9 cellular contexts compared by ENCODE assay signal in genomic region chr6:87277123-87277522, GRCh38. TPM values are rescaled to one million over a fixed set of nuclear protein-coding genes. Genes with fewer than 3 reads are reported as not detected.
DNase-seq lines count a peak whose midpoint lies in the region; TF ChIP-seq lines count a peak whose summit lies in the region.
"Had no signal": no experiment of that assay in that cellular context is flagged by ENCODE, and none has a peak within 500 bp of the region (broad histone marks: within the 10 kb centered on the region; RNA-seq: fewer than 3 reads in every experiment).

No MANE protein-coding gene starts in this region.

- no peaks in the 10 kb centered on the region for H3K4me1 Mint-ChIP-seq in Calu3 (ENCODE audit: low read depth, unreplicated experiment)

- no peak overlapping the region for H3K4me3 Mint-ChIP-seq in Calu3 (ENCODE audit: low read depth, unreplicated experiment)

- H3K9me2 ChIP-seq in Karpas-422 (replicated peaks; ENCODE audit: insufficient read depth, low read length) (no peaks in the 10 kb centered on the region), SK-N-SH (no peaks in the 10 kb centered on the region)

- no peak for TF ChIP-seq EP300 in SK-N-SH (IDR thresholded peaks at IDR 0.05; ENCODE audit: borderline replicate concordance in 1 of 2, low read depth in 1 of 2, low read length in 1 of 2)

- POLR2A ChIA-PET in SK-N-SH (lab: Yijun Ruan, JAX) = interaction anchor here (1.2 kb wide), 1 partner anchor 15 kb away, joined by 3 read pairs; no protein-coding TSS in a partner anchor

- intact Hi-C loops in Calu3 (cut with micrococcal nuclease; ENCODE audit: unreplicated experiment) = loop anchor here (1.0 kb wide), 1 partner anchor 114 kb away; no protein-coding TSS in a partner anchor

- H3K9ac ChIP-seq in Karpas-422 (ENCODE audit: low read length) (no peak overlapping the region), SK-N-SH (no peak overlapping the region)

- DNase-seq in GDM1 (lab: John Stamatoyannopoulos, UW) (peak; percentile 1), Karpas-422 (peak; percentile 73), SK-N-SH (peak; percentile 18), kidney tubule cell (ENCODE audit: low spot score) (peak; percentile 17), NCI-H1092 treated with DMSO at 0.1 percent for 48 hours (lab: John Stamatoyannopoulos, UW) (no peak), activated gamma-delta T cell treated with Interleukin-2 at 50 U/mL for 16 hours (no peak), Calu3 (no peak)
- DNase-seq in stimulated activated CD4-positive, alpha-beta T cell treated with anti-CD3 and anti-CD28 coated beads, Interleukin-12 subunit alpha, Interleukin-12 subunit beta, amount 100 ng/mL, for 4 hours = no peak

- TF ChIP-seq CTCF in SK-N-SH (IDR thresholded peaks at IDR 0.05) = peak; percentile 49
- TF ChIP-seq CTCF in Calu3 (IDR thresholded peaks at IDR 0.05; ENCODE audit: unreplicated experiment) = no peak

- H3K79me2 ChIP-seq in Karpas-422 (ENCODE audit: low read length) (no peaks in the 10 kb centered on the region), SK-N-SH (ENCODE audit: insufficient read depth) (no peaks in the 10 kb centered on the region)

- H3K4me2 ChIP-seq in Karpas-422 (ENCODE audit: low read depth, low read length, poor library complexity, severe bottlenecking) = no peak overlapping the region
- no peak overlapping the region for H3K4me2 ChIP-seq in SK-N-SH

- no peak overlapping the region for H3K27ac Mint-ChIP-seq in Calu3 (ENCODE audit: unreplicated experiment)

- no peaks in the 10 kb centered on the region for H3K4me1 ChIP-seq in Karpas-422 (ENCODE audit: low read length)
- peaks cover 6 to 7% of the 10 kb centered on the region in 2 experiments; a peak in 2 of 4 replicates for H3K4me1 ChIP-seq in SK-N-SH (ENCODE audit: control insufficient read depth in 1 of 2, insufficient read depth in 2 of 2, low read depth in 1 of 2, low read length in 1 of 2)

- H3K27ac ChIP-seq in Karpas-422 (ENCODE audit: low read length) = no peak overlapping the region
- H3K27ac ChIP-seq in SK-N-SH (ENCODE audit: low read depth in 2 of 2, low read length in 1 of 2) = no peak overlapping the region

- no peaks in the 10 kb centered on the region for H3K27me3 Mint-ChIP-seq in Calu3 (ENCODE audit: unreplicated experiment)

- H2AFZ ChIP-seq in Karpas-422 (ENCODE audit: low read length) (no peak overlapping the region), SK-N-SH (ENCODE audit: low read depth) (no peak overlapping the region)

- CTCF ChIA-PET in SK-N-SH (lab: Yijun Ruan, JAX) = interaction anchor here (0.6 to 2.6 kb wide), 13 partner anchors 9 to 1357 kb away, joined by 3 to 9 read pairs (median 4); partner anchors contain the start of gene SMIM8
- CTCF ChIA-PET in Calu3 (lab: Charles Lee) = interaction anchor here (0.8 to 1.0 kb wide), 2 partner anchors 10 to 38 kb away, joined by 3 to 4 read pairs; no protein-coding TSS in a partner anchor

- no peaks in the 10 kb centered on the region for H3K36me3 Mint-ChIP-seq in Calu3 (ENCODE audit: insufficient read depth, unreplicated experiment)

- no peaks in the 10 kb centered on the region for H3K36me3 ChIP-seq in Karpas-422 (ENCODE audit: insufficient read depth, low read length)
- no peaks in the 10 kb centered on the region for H3K36me3 ChIP-seq in SK-N-SH (replicated peaks in 1 of 2; ENCODE audit: control insufficient read depth in 1 of 2, insufficient read depth in 2 of 2, low read length in 1 of 2)

- peaks cover 13% of the 10 kb centered on the region for H3F3A ChIP-seq in SK-N-SH (replicated peaks; ENCODE audit: insufficient read depth)

- BruUV-seq in Calu3 (replicated peaks; lab: Mats Ljungman, UMichigan) = no TSS peak

- no peaks in the 10 kb centered on the region for H3K9me3 ChIP-seq in Karpas-422 (ENCODE audit: low read length)
- H3K9me3 ChIP-seq in SK-N-SH = no peaks in the 10 kb centered on the region

- H3K4me3 ChIP-seq in Karpas-422 (ENCODE audit: low read length) = no peak overlapping the region
- H3K4me3 ChIP-seq in SK-N-SH (ENCODE audit: low read depth in 2 of 2, low read length in 1 of 2) = no peak overlapping the region

- 0 out of 2 replicates have a peak, but pooled peaks cover 2% of the 10 kb centered on the region for H4K20me1 ChIP-seq in Karpas-422 (ENCODE audit: insufficient read depth, low read depth, low read length)
- H4K20me1 ChIP-seq in SK-N-SH (ENCODE audit: insufficient read depth) = no peaks in the 10 kb centered on the region; the same call in 1 of the 2 replicates

- no peaks in the 10 kb centered on the region for H3K27me3 ChIP-seq in Karpas-422 (ENCODE audit: low read length)
- H3K27me3 ChIP-seq in SK-N-SH (ENCODE audit: insufficient read depth) = no peaks in the 10 kb centered on the region

- TF ChIP-seq RAD21 in SK-N-SH (IDR thresholded peaks at IDR 0.05; ENCODE audit: low read length) = peak; percentile 67

- no peaks in the 10 kb centered on the region for H3K9me3 Mint-ChIP-seq in Calu3 (ENCODE audit: low read depth, unreplicated experiment)

TF ChIP-seq in SK-N-SH, 30 proteins besides CTCF, POLR2A, EP300 and RAD21:
- TF ChIP-seq RCOR1 (IDR thresholded peaks at IDR 0.05; ENCODE audit: low read length) (no peak), IRF3 (IDR thresholded peaks at IDR 0.05; ENCODE audit: low read depth, low read length) (no peak), SMC3 (IDR thresholded peaks at IDR 0.05; ENCODE audit: low read depth, low read length) (peak; percentile 42), MXI1 (IDR thresholded peaks at IDR 0.05; ENCODE audit: low read depth, low read length) (no peak), TAF1 (IDR thresholded peaks at IDR 0.05; ENCODE audit: borderline replicate concordance, low read depth, low read length) (no peak), ELF1 (IDR thresholded peaks at IDR 0.05) (no peak)

RNA-seq across cellular contexts. Expression of gene SMIM8, which starts 45.3 kb away (rescaled TPM):
- total RNA-seq in Karpas-422 (2014; rRNA removed; shearing (Covaris generic); ENCODE audit: low replicate concordance) = 14.2 and 15.2 TPM in 2 replicates
- polyA plus RNA-seq in SK-N-SH (2012; rRNA removed) = 1.6 and 3.1 TPM in 2 replicates
- polyA plus RNA-seq in SK-N-SH (2012; cell fraction: cytosol; rRNA removed) = 2.9 and 4.4 TPM in 2 replicates
- polyA plus RNA-seq in SK-N-SH (2012; cell fraction: nucleus; rRNA removed) = 2.8 and 4.0 TPM in 2 replicates
- total RNA-seq in Calu3 (2022) = 15.1 and 19.0 TPM in 2 replicates

RNA-seq across cellular contexts. Expression of gene GJB7, which starts 52.0 kb away (rescaled TPM):
- not detected in 2 replicates for total RNA-seq in Karpas-422 (2014; rRNA removed; shearing (Covaris generic); ENCODE audit: low replicate concordance)
- polyA plus RNA-seq in SK-N-SH (2012; rRNA removed) = not detected in 2 replicates
- not detected in 2 replicates for polyA plus RNA-seq in SK-N-SH (2012; cell fraction: cytosol; rRNA removed)
- not detected in 2 replicates for polyA plus RNA-seq in SK-N-SH (2012; cell fraction: nucleus; rRNA removed)
- total RNA-seq in Calu3 (2022) = 0.47 TPM in 1 of 2 replicates, not detected in the other
- total RNA-seq: myocyte had no signal

Comparison
In these comparisons a context has a peak if more than half of its experiments do, and no peak if none do; other contexts are left out.
1. DNase-seq: peak in GDM1 (single experiment), Karpas-422 (single experiment), SK-N-SH (single experiment) and kidney tubule cell (single experiment); none in NCI-H1092 treated with DMSO at 0.1 percent for 48 hours (single experiment), stimulated activated CD4-positive, alpha-beta T cell treated with anti-CD3 and anti-CD28 coated beads, Interleukin-12 subunit alpha, Interleukin-12 subunit beta, amount 100 ng/mL, for 4 hours (single experiment), activated gamma-delta T cell treated with Interleukin-2 at 50 U/mL for 16 hours (single experiment) and Calu3 (single experiment).